Comparison of ENCODE assay signal across 13 cellular contexts in genomic region chr6:34423254-34423653, GRCh38. TPM values are rescaled to one million over a fixed set of nuclear protein-coding genes. Genes with fewer than 3 reads are reported as not detected.
A peak's percentile ranks its signal among the peaks of the same experiment; 100 is the strongest.
DNase-seq lines count a peak whose midpoint lies in the region; ATAC-seq, FAIRE-seq and TF ChIP-seq lines count a peak whose summit lies in the region.
"Had no signal": no experiment of that assay in that cellular context is flagged by ENCODE, and none has a peak within 500 bp of the region (broad histone marks: within the 10 kb centered on the region; RNA-seq: fewer than 3 reads in every experiment).

No MANE protein-coding gene starts in this region.

- H4K8ac ChIP-seq in mesenchymal stem cell (ENCODE audit: low read length) = no peak overlapping the region

- H3K4me3 ChIP-seq in HEK293 (ENCODE audit: low read depth, low read length) (no peak overlapping the region), mesenchymal stem cell (ENCODE audit: insufficient read depth in 1 of 2, low read depth in 1 of 2, low read length in 2 of 2) (no peak overlapping the region)
- H3K4me3 ChIP-seq: Peyer's patch, spleen had no signal

- no peaks in the 10 kb centered on the region for H3K27me3 ChIP-seq in mesenchymal stem cell (ENCODE audit: control insufficient read depth in 1 of 2, insufficient read depth in 1 of 2, low read length in 2 of 2)
- H3K27me3 ChIP-seq: Peyer's patch, spleen had no signal

- no peaks in the 10 kb centered on the region for H3K9me3 ChIP-seq in HEK293 (ENCODE audit: control insufficient read depth, insufficient read depth, low read depth, low read length)
- no peaks in the 10 kb centered on the region for H3K9me3 ChIP-seq in mesenchymal stem cell (ENCODE audit: control insufficient read depth, low read length)
- H3K9me3 ChIP-seq: Peyer's patch, spleen had no signal

- no peak overlapping the region for H3K14ac ChIP-seq in mesenchymal stem cell (ENCODE audit: low read length in 2 of 2)

- H3K9ac ChIP-seq in mesenchymal stem cell (ENCODE audit: low read length) = peak overlapping the region; percentile 98

- H3K23ac ChIP-seq in mesenchymal stem cell (ENCODE audit: low read length in 2 of 2) = no peak overlapping the region

- CTCF ChIA-PET in HEK293 (lab: Yijun Ruan, JAX) = interaction anchor here (0.6 to 2.7 kb wide), 5 partner anchors 12 to 186 kb away, joined by 3 to 8 read pairs (median 5); partner anchors contain the start of gene SMIM29
- CTCF ChIA-PET in activated CD8-positive, alpha-beta T cell treated with anti-CD3 and anti-CD28 coated beads, Interleukin-2, amount 10 ng/mL, durations not matched to agents 7 days and 5 days (lab: Charles Lee) = interaction anchor here (1.0 to 6.4 kb wide), 3 partner anchors 8 to 227 kb away, joined by 3 to 39 read pairs (median 26); partner anchors contain the start of gene SMIM29

- no peak overlapping the region for H2BK15ac ChIP-seq in mesenchymal stem cell (ENCODE audit: low read depth, poor library complexity, severe bottlenecking)

- peaks cover 15% of the 10 kb centered on the region for H3K4me1 Mint-ChIP-seq in CD14-positive monocyte
- peaks cover 45% of the 10 kb centered on the region for H3K4me1 Mint-ChIP-seq in activated CD8-positive, alpha-beta T cell treated with anti-CD3 and anti-CD28 coated beads, Interleukin-2, amount 10 ng/mL, durations not matched to agents 7 days and 5 days (ENCODE audit: low read depth)

- peak overlapping the region in 4 of 7 donors; percentile 1 to 42 (median 16) for H3K27ac Mint-ChIP-seq in CD14-positive monocyte
- H3K27ac Mint-ChIP-seq in activated CD8-positive, alpha-beta T cell treated with anti-CD3 and anti-CD28 coated beads, Interleukin-2, amount 10 ng/mL, durations not matched to agents 7 days and 5 days = no peak overlapping the region
- H3K27ac Mint-ChIP-seq: CD8-positive, alpha-beta T cell had no signal

- POLR2A ChIA-PET in HEK293 (lab: Yijun Ruan, JAX) = interaction anchor here (0.6 to 4.7 kb wide), 5 partner anchors 8 to 193 kb away, joined by 3 to 75 read pairs (median 3); partner anchors contain the start of gene SMIM29
- POLR2A ChIA-PET in activated CD8-positive, alpha-beta T cell treated with anti-CD3 and anti-CD28 coated beads, Interleukin-2, amount 10 ng/mL, durations not matched to agents 7 days and 5 days (lab: Charles Lee) = interaction anchor here (2.6 to 2.7 kb wide), 2 partner anchors 8 to 186 kb away, joined by 9 to 16 read pairs; partner anchors contain the start of gene HMGA1

- DNase-seq in CD14-positive monocyte (ENCODE audit: low spot score) = no peak
- DNase-seq in activated CD8-positive, alpha-beta T cell treated with anti-CD3 and anti-CD28 coated beads, Interleukin-2, amount 10 ng/mL, durations not matched to agents 7 days and 5 days = no peak
- peak; percentile 44 for DNase-seq in mesenchymal stem cell
- DNase-seq in cerebellar nuclear complex (lab: John Stamatoyannopoulos, UW) = no peak
- no peak for DNase-seq in stimulated activated naive CD4-positive, alpha-beta T cell (lab: John Stamatoyannopoulos, UW)
- DNase-seq in HTR-8/SVneo (ENCODE audit: insufficient read length, low spot score) = no peak
- DNase-seq in DMS 273 treated with DMSO at 0.1 percent for 48 hours (lab: John Stamatoyannopoulos, UW) = no peak
- DNase-seq: CD8-positive, alpha-beta T cell; naive B cell; Peyer's patch; spleen had no signal

- no peak for FAIRE-seq in HTR-8/SVneo (lab: Jason Lieb, UNC)
- FAIRE-seq: TTC549 had no signal

- peaks cover 12% of the 10 kb centered on the region for H3K79me1 ChIP-seq in mesenchymal stem cell (replicated peaks; ENCODE audit: low read length, poor library complexity, severe bottlenecking)

- H2AK5ac ChIP-seq in mesenchymal stem cell (ENCODE audit: low read length, severe bottlenecking) = no peak overlapping the region

- H3K27ac ChIP-seq in HEK293 (ENCODE audit: extremely low read depth, low read depth, low read length) = no peak overlapping the region
- no peak overlapping the region for H3K27ac ChIP-seq in mesenchymal stem cell (ENCODE audit: low read length, poor library complexity, severe bottlenecking)
- H3K27ac ChIP-seq: Peyer's patch, spleen had no signal

- no peak overlapping the region for H3K4ac ChIP-seq in mesenchymal stem cell (ENCODE audit: low read depth in 1 of 2, low read length in 2 of 2)

- H2BK12ac ChIP-seq in mesenchymal stem cell (ENCODE audit: low read length in 2 of 2) = no peak overlapping the region

- TF ChIP-seq CTCF in CD14-positive monocyte (IDR thresholded peaks at IDR 0.05) (no peak), HEK293 (tag by site-specific recombination; IDR thresholded peaks at IDR 0.05) (no peak)

- no peak overlapping the region for H2AFZ ChIP-seq in mesenchymal stem cell (ENCODE audit: low read depth, low read length)

- no peak overlapping the region for H3K4me3 Mint-ChIP-seq in CD14-positive monocyte
- H3K4me3 Mint-ChIP-seq in activated CD8-positive, alpha-beta T cell treated with anti-CD3 and anti-CD28 coated beads, Interleukin-2, amount 10 ng/mL, durations not matched to agents 7 days and 5 days = peak overlapping the region; percentile 4

- H3K9me3 Mint-ChIP-seq in CD14-positive monocyte = peaks cover 0 to 2% (median 0%) of the 10 kb centered on the region in 7 donors
- no peaks in the 10 kb centered on the region for H3K9me3 Mint-ChIP-seq in activated CD8-positive, alpha-beta T cell treated with anti-CD3 and anti-CD28 coated beads, Interleukin-2, amount 10 ng/mL, durations not matched to agents 7 days and 5 days (ENCODE audit: insufficient read depth)
- H3K9me3 Mint-ChIP-seq: CD8-positive, alpha-beta T cell; naive B cell had no signal

- H3K27me3 Mint-ChIP-seq in CD14-positive monocyte (ENCODE audit: low read depth in 3 of 3) = peaks cover 0 to under 1% (median 0%) of the 10 kb centered on the region in 3 donors
- H3K27me3 Mint-ChIP-seq in activated CD8-positive, alpha-beta T cell treated with anti-CD3 and anti-CD28 coated beads, Interleukin-2, amount 10 ng/mL, durations not matched to agents 7 days and 5 days (ENCODE audit: low read depth) = no peaks in the 10 kb centered on the region
- H3K27me3 Mint-ChIP-seq: naive B cell had no signal

- no peak overlapping the region for H4K91ac ChIP-seq in mesenchymal stem cell (ENCODE audit: low read length)

- 88% methylated on average over 5 of the region's 5 CpGs for WGBS in mesenchymal stem cell

- peaks cover 60 to 67% of the 10 kb centered on the region in 2 donors for H3K36me3 Mint-ChIP-seq in CD14-positive monocyte
- peaks cover 57% of the 10 kb centered on the region for H3K36me3 Mint-ChIP-seq in activated CD8-positive, alpha-beta T cell treated with anti-CD3 and anti-CD28 coated beads, Interleukin-2, amount 10 ng/mL, durations not matched to agents 7 days and 5 days (ENCODE audit: low read depth)

- no peak overlapping the region for H2BK5ac ChIP-seq in mesenchymal stem cell (ENCODE audit: low read depth, low read length, poor library complexity, severe bottlenecking)

- intact Hi-C loops in CD14-positive monocyte (cut with micrococcal nuclease) = no loop called here

- H3K4me1 ChIP-seq in HEK293 (ENCODE audit: control insufficient read depth, insufficient read depth, low read length) = peaks cover 2% of the 10 kb centered on the region; the same call in 1 of the 2 replicates
- peaks cover 9% of the 10 kb centered on the region for H3K4me1 ChIP-seq in mesenchymal stem cell (ENCODE audit: control insufficient read depth, insufficient read depth, low read depth, low read length)

- ATAC-seq in activated CD8-positive, alpha-beta T cell treated with anti-CD3 and anti-CD28 coated beads, Interleukin-2, amount 10 ng/mL, durations not matched to agents 7 days and 5 days = no peak
- ATAC-seq: CD8-positive, alpha-beta T cell had no signal

- no peak overlapping the region for H3K18ac ChIP-seq in mesenchymal stem cell (ENCODE audit: low read depth in 1 of 2, low read length in 2 of 2)

- no peak overlapping the region for H3K4me2 ChIP-seq in mesenchymal stem cell (ENCODE audit: low read length, poor library complexity, severe bottlenecking)

- H3K36me3 ChIP-seq in HEK293 (ENCODE audit: control insufficient read depth in 2 of 2, insufficient read depth in 1 of 2, low read length in 2 of 2) (peaks cover 58 to 74% of the 10 kb centered on the region in 2 experiments), mesenchymal stem cell (ENCODE audit: control insufficient read depth in 1 of 2, insufficient read depth in 2 of 2, low read depth in 1 of 2, low read length in 2 of 2) (peaks cover 59 to 65% of the 10 kb centered on the region in 2 experiments)

- no peak overlapping the region for H2BK120ac ChIP-seq in mesenchymal stem cell (ENCODE audit: low read depth, low read length)

TF ChIP-seq in HEK293, 187 proteins besides CTCF, POLR2A, EP300 and RAD21 (continues in another document):
- TF ChIP-seq GFI1B (tag by site-specific recombination; IDR thresholded peaks at IDR 0.05) (0 out of 2 replicates have a peak, but pooled peaks have one; percentile 15), GLI2 (tag by site-specific recombination; IDR thresholded peaks at IDR 0.05; ENCODE audit: borderline replicate concordance, low read depth) (no peak), ZNF629 (tag by site-specific recombination; IDR thresholded peaks at IDR 0.05) (0 out of 2 replicates have a peak, but pooled peaks have one; percentile 16), ZSCAN30 (tag by site-specific recombination; IDR thresholded peaks at IDR 0.05) (no peak), ZNF785 (tag by site-specific recombination; IDR thresholded peaks at IDR 0.05) (no peak), ZEB2 (tag by site-specific recombination; IDR thresholded peaks at IDR 0.05) (no peak), SP7 (tag by site-specific recombination; IDR thresholded peaks at IDR 0.05) (0 out of 2 replicates have a peak, but pooled peaks have one; percentile 15), ZNF174 (tag by site-specific recombination; IDR thresholded peaks at IDR 0.05) (no peak)

RNA-seq across cellular contexts. Expression of gene RPS10, which starts 2.6 kb away (rescaled TPM):
- 1,000 to 10,000 TPM in 1 of 2 donors, 100 to 1,000 TPM in 1; 645 to 1,054 TPM for polyA plus RNA-seq in CD14-positive monocyte
- total RNA-seq in activated CD8-positive, alpha-beta T cell treated with anti-CD3 and anti-CD28 coated beads, Interleukin-2, amount 10 ng/mL, durations not matched to agents 7 days and 5 days = 1,000 to 10,000 TPM; 1,272 to 1,289 TPM
- 1,582 TPM for polyA plus RNA-seq in mesenchymal stem cell (2013, experiment 1 of 2)
- 1,567 TPM for polyA plus RNA-seq in mesenchymal stem cell (2013, experiment 2 of 2)

RNA-seq across cellular contexts. Expression of gene NUDT3, which starts 30.8 kb away (rescaled TPM):
- 10 to 100 TPM in 1 of 2 donors, 1 to 10 TPM in 1; 9.3 to 10.9 TPM for polyA plus RNA-seq in CD14-positive monocyte
- total RNA-seq in activated CD8-positive, alpha-beta T cell treated with anti-CD3 and anti-CD28 coated beads, Interleukin-2, amount 10 ng/mL, durations not matched to agents 7 days and 5 days = 10 to 100 TPM; 13.1 to 13.8 TPM
- 20.5 TPM for polyA plus RNA-seq in mesenchymal stem cell (2013, experiment 1 of 2)
- 20.3 TPM for polyA plus RNA-seq in mesenchymal stem cell (2013, experiment 2 of 2)

RNA-seq across cellular contexts. Expression of gene PACSIN1, which starts 42.6 kb away (rescaled TPM):
- polyA plus RNA-seq in CD14-positive monocyte = not detected
- 1 to 10 TPM; 1.4 to 1.9 TPM for total RNA-seq in activated CD8-positive, alpha-beta T cell treated with anti-CD3 and anti-CD28 coated beads, Interleukin-2, amount 10 ng/mL, durations not matched to agents 7 days and 5 days
- 0.07 TPM for polyA plus RNA-seq in mesenchymal stem cell (2013, experiment 1 of 2)
- 0.03 TPM for polyA plus RNA-seq in mesenchymal stem cell (2013, experiment 2 of 2)
